8 cellular contexts compared by ENCODE assay signal in the genomic region with DNA sequence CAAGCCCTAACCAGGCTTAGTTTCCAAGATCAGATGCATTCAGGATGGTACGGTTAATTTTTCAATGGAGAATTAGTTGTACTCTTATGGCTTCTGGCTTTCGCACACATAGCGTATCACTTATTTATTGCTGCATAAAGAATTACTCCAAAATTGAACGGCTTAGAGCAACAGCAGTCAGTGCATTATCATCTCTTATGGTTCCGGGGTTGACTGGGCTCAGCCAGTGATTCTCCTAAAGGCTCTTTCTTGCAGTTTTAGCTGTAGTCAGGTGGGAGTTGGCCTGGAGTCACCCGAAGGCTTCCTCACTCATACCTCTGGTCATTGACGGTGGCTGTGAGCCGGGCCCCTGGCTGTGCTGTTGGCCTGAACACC.
DNase-seq lines count a peak whose midpoint lies in the region; ATAC-seq lines count a peak whose summit lies in the region.

No MANE protein-coding gene starts in this region.

- H3K36me3 ChIP-seq in subcutaneous abdominal adipose tissue (ENCODE audit: control insufficient read depth in 5 of 5, insufficient read depth in 5 of 5, low read length in 5 of 5) = peaks cover 5 to 13% (median 10%) of the 10 kb centered on the region in 5 donors

- peak overlapping the region; percentile 73 to 92 (median 90) for H3K4me3 ChIP-seq in subcutaneous abdominal adipose tissue (ENCODE audit: low read depth in 1 of 5, low read length in 5 of 5)

- H3K9me3 ChIP-seq in subcutaneous abdominal adipose tissue (ENCODE audit: control insufficient read depth in 5 of 5, low read length in 5 of 5) = no peaks in the 10 kb centered on the region

- ATAC-seq in activated naive CD8-positive, alpha-beta T cell treated with anti-CD3 and anti-CD28 coated beads, Interleukin-2, amount 50 U/mL, for 24 hours = no peak
- ATAC-seq in HG02798 (IDR thresholded peaks at IDR 0.05; ENCODE audit: poor library complexity, unreplicated experiment) = no peak

- no peaks in the 10 kb centered on the region for H3K27me3 ChIP-seq in subcutaneous abdominal adipose tissue (ENCODE audit: control insufficient read depth in 5 of 5, insufficient read depth in 4 of 5, low read length in 5 of 5)

- H3K9me3 Mint-ChIP-seq in activated T-cell treated with anti-CD3 and anti-CD28 coated beads, Interleukin-2, amount 50 U/mL, for 24 hours = no peaks in the 10 kb centered on the region
- no peaks in the 10 kb centered on the region for H3K9me3 Mint-ChIP-seq in activated naive CD8-positive, alpha-beta T cell treated with anti-CD3 and anti-CD28 coated beads, Interleukin-2, amount 50 U/mL, for 24 hours

- H3K4me1 ChIP-seq in subcutaneous abdominal adipose tissue (ENCODE audit: control insufficient read depth in 5 of 5, insufficient read depth in 5 of 5, low read length in 5 of 5) = peaks cover 6 to 35% (median 33%) of the 10 kb centered on the region in 5 donors

- peak overlapping the region; percentile 98 for H3K27ac Mint-ChIP-seq in activated T-cell treated with anti-CD3 and anti-CD28 coated beads, Interleukin-2, amount 50 U/mL, for 24 hours
- peak overlapping the region; percentile 96 for H3K27ac Mint-ChIP-seq in activated naive CD8-positive, alpha-beta T cell treated with anti-CD3 and anti-CD28 coated beads, Interleukin-2, amount 50 U/mL, for 24 hours

- peaks cover 34% of the 10 kb centered on the region for H3K36me3 Mint-ChIP-seq in activated T-cell treated with anti-CD3 and anti-CD28 coated beads, Interleukin-2, amount 50 U/mL, for 24 hours (ENCODE audit: low read depth)
- peaks cover 14% of the 10 kb centered on the region for H3K36me3 Mint-ChIP-seq in activated naive CD8-positive, alpha-beta T cell treated with anti-CD3 and anti-CD28 coated beads, Interleukin-2, amount 50 U/mL, for 24 hours (ENCODE audit: low read depth)

- peaks cover 28% of the 10 kb centered on the region for H3K4me1 Mint-ChIP-seq in activated T-cell treated with anti-CD3 and anti-CD28 coated beads, Interleukin-2, amount 50 U/mL, for 24 hours (ENCODE audit: low read depth)
- peaks cover 20% of the 10 kb centered on the region for H3K4me1 Mint-ChIP-seq in activated naive CD8-positive, alpha-beta T cell treated with anti-CD3 and anti-CD28 coated beads, Interleukin-2, amount 50 U/mL, for 24 hours

- peak overlapping the region; percentile 68 to 96 (median 94) for H3K9ac ChIP-seq in subcutaneous abdominal adipose tissue (ENCODE audit: low read length in 5 of 5)

- DNase-seq in activated T-cell treated with anti-CD3 and anti-CD28 coated beads, Interleukin-2, amount 50 U/mL, for 24 hours = no peak
- no peak for DNase-seq in activated T-cell treated with anti-CD3 and anti-CD28 coated beads, Interleukin-2, amount 50 U/mL, for 48 hours
- no peak for DNase-seq in activated naive CD8-positive, alpha-beta T cell treated with anti-CD3 and anti-CD28 coated beads, Interleukin-2, amount 50 U/mL, for 24 hours
- DNase-seq in iPS-NIHi7 (ENCODE audit: extremely low spot score) = peak; percentile 39
- no peak for DNase-seq in NCI-H748 treated with DMSO at 0.1 percent for 48 hours (lab: John Stamatoyannopoulos, UW)
- DNase-seq in NCI-H1048 (lab: John Stamatoyannopoulos, UW) = no peak

- H3K27ac ChIP-seq in subcutaneous abdominal adipose tissue (ENCODE audit: low read depth, low read length) = peak overlapping the region; percentile 83

- no peaks in the 10 kb centered on the region for H3K27me3 Mint-ChIP-seq in activated T-cell treated with anti-CD3 and anti-CD28 coated beads, Interleukin-2, amount 50 U/mL, for 24 hours
- no peaks in the 10 kb centered on the region for H3K27me3 Mint-ChIP-seq in activated naive CD8-positive, alpha-beta T cell treated with anti-CD3 and anti-CD28 coated beads, Interleukin-2, amount 50 U/mL, for 24 hours

- peak overlapping the region; percentile 95 for H3K4me3 Mint-ChIP-seq in activated T-cell treated with anti-CD3 and anti-CD28 coated beads, Interleukin-2, amount 50 U/mL, for 24 hours
- peak overlapping the region; percentile 94 for H3K4me3 Mint-ChIP-seq in activated naive CD8-positive, alpha-beta T cell treated with anti-CD3 and anti-CD28 coated beads, Interleukin-2, amount 50 U/mL, for 24 hours
